8 cellular contexts compared by ENCODE assay signal in the genomic region with DNA sequence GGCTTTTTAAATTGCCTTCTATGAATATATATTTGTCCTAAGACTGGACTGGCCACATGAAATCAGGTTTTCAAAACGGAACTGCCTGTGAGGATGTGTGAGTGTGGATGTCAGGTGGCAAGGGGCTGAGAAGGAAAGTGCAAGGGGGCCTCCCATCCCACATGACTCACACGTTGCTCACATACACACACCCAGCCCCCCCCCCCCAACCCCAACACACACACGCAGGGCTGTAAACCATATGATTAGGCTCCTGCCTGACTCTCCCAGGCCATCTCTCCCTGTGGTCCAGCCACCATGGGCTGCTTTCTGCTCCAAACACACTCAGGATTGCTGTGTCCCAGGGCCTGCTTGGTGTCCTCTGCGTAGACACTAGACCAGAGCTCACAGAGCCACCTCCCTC. TPM values are rescaled to one million over a fixed set of nuclear protein-coding genes. Genes with fewer than 3 reads are reported as not detected.
A peak's percentile ranks its signal among the peaks of the same experiment; 100 is the strongest.
DNase-seq lines count a peak whose midpoint lies in the region; ATAC-seq, FAIRE-seq and TF ChIP-seq lines count a peak whose summit lies in the region.

No MANE protein-coding gene starts in this region.

- TF ChIP-seq EP300 in H1 (IDR thresholded peaks at IDR 0.05; ENCODE audit: borderline replicate concordance in 1 of 2, low read depth in 2 of 2, low read length in 2 of 2) = no peak

- no peaks in the 10 kb centered on the region for H3K9me3 Mint-ChIP-seq in CD4-positive, CD25-positive, alpha-beta regulatory T cell
- H3K9me3 Mint-ChIP-seq in HFFc6 = no peaks in the 10 kb centered on the region

- WGBS in H1 (ENCODE audit: extremely low coverage in 1 of 2, insufficient coverage in 1 of 2, insufficient read length in 1 of 2, insufficient replicate concordance in 2 of 2, low coverage in 1 of 2, low lambda C conversion rate in 2 of 2, missing lambda C conversion rate in 1 of 2), 2 experiments = 74% methylated on average over 4 of the region's 4 CpGs; no CpG with 5 or more reads in 1 of the 2 experiments
- 24 to 27% methylated on average over 4 of the region's 4 CpGs for WGBS in aorta, 2 donors

- H3K4me2 ChIP-seq in H1 (ENCODE audit: insufficient read depth in 1 of 2, low read depth in 2 of 2, low read length in 2 of 2) = no peak overlapping the region

- TF ChIP-seq RAD21 in H1 (IDR thresholded peaks at IDR 0.05 in 1 of 2, conservative IDR thresholded peaks at IDR 0.05 in 1 of 2; ENCODE audit: low read depth in 2 of 2, low read length in 2 of 2) = no peak

- no peaks in the 10 kb centered on the region for H3K9me3 ChIP-seq in CD4-positive, CD25-positive, alpha-beta regulatory T cell (ENCODE audit: control insufficient read depth in 2 of 2, low read length in 2 of 2)
- H3K9me3 ChIP-seq in H1 (ENCODE audit: insufficient read depth in 2 of 2, low read depth in 1 of 2, low read length in 1 of 2) (no peaks in the 10 kb centered on the region), aorta (ENCODE audit: control insufficient read depth, low read length) (no peaks in the 10 kb centered on the region)

- no peak overlapping the region for H2BK15ac ChIP-seq in H1 (ENCODE audit: low read length)

- H3K9ac ChIP-seq in H1 (replicated peaks in 1 of 4; ENCODE audit: extremely low read depth in 1 of 4, low read depth in 3 of 4, low read length in 3 of 4) = no peak overlapping the region

- peak in 1 of 3 donors; percentile 41 for DNase-seq in CD4-positive, CD25-positive, alpha-beta regulatory T cell
- DNase-seq in HFFc6 (peak; percentile 58), SKM-1 (lab: John Stamatoyannopoulos, UW; ENCODE audit: unreplicated experiment) (peak; percentile 43), H1 (ENCODE audit: low read depth in 1 of 2, low spot score in 2 of 2) (no peak), renal cortical epithelial cell (ENCODE audit: low read depth) (peak; percentile 57), aorta (no peak), NCI-H2196 treated with DMSO at 0.1 percent for 48 hours (lab: John Stamatoyannopoulos, UW; ENCODE audit: unreplicated experiment) (no peak), foreskin melanocyte (no peak)

- POLR2A ChIA-PET in H1 (lab: Charles Lee; ENCODE audit: partially characterized antibody) = interaction anchor here (1.0 to 3.2 kb wide), 2 partner anchors 8 kb away, joined by 3 to 22 read pairs; no protein-coding TSS in a partner anchor

- peaks cover 7% of the 10 kb centered on the region for H3K36me3 Mint-ChIP-seq in CD4-positive, CD25-positive, alpha-beta regulatory T cell
- no peaks in the 10 kb centered on the region for H3K36me3 Mint-ChIP-seq in HFFc6 (ENCODE audit: low read depth)

- no peak for TF ChIP-seq POLR2A in H1 (IDR thresholded peaks at IDR 0.05; ENCODE audit: control extremely low read depth in 1 of 2, low read depth in 2 of 2, low read length in 2 of 2)

- H3K79me2 ChIP-seq in H1 (ENCODE audit: control insufficient read depth in 1 of 2, insufficient read depth in 2 of 2, low read length in 2 of 2) = no peaks in the 10 kb centered on the region

- CTCF ChIA-PET in H1 (lab: Charles Lee; ENCODE audit: partially characterized antibody) = no interaction called here

- TF ChIP-seq CTCF in HFFc6 (IDR thresholded peaks at IDR 0.05) (no peak), H1 (IDR thresholded peaks at IDR 0.05; ENCODE audit: control extremely low read depth in 1 of 3, insufficient read depth in 1 of 3, low read depth in 1 of 3, low read length in 3 of 3) (no peak)

- no peak overlapping the region for H2BK20ac ChIP-seq in H1 (ENCODE audit: low read length)

- H3K18ac ChIP-seq in H1 (ENCODE audit: extremely low read depth, low read length) = peak overlapping the region; percentile 73; the same call in 1 of the 2 replicates

- no peaks in the 10 kb centered on the region for H4K20me1 ChIP-seq in H1 (replicated peaks in 1 of 2; ENCODE audit: control insufficient read depth in 1 of 2, insufficient read depth in 2 of 2, low read length in 2 of 2)

- no peak overlapping the region for H3K14ac ChIP-seq in H1 (ENCODE audit: insufficient read length)

- H3K23ac ChIP-seq in H1 (ENCODE audit: insufficient read length) = no peak overlapping the region

- peak; percentile 52 to 53 for ATAC-seq in CD4-positive, CD25-positive, alpha-beta regulatory T cell (ENCODE audit: low read depth in 2 of 2)
- ATAC-seq in aorta (ENCODE audit: low FRiP score) = no peak

- intact Hi-C loops in aorta (cut with DNase I) = no loop called here

- no peak overlapping the region for H3K27ac ChIP-seq in CD4-positive, CD25-positive, alpha-beta regulatory T cell (ENCODE audit: insufficient read depth, low read length, poor library complexity, severe bottlenecking)
- no peak overlapping the region for H3K27ac ChIP-seq in H1 (ENCODE audit: low read depth, low read length)
- H3K27ac ChIP-seq in aorta (ENCODE audit: low read depth in 1 of 2, low read length in 2 of 2) = no peak overlapping the region

- H4K8ac ChIP-seq in H1 (ENCODE audit: extremely low read depth, insufficient read depth, low read length) = peak overlapping the region; percentile 35; the same call in 1 of the 2 replicates

- H3K27me3 ChIP-seq in CD4-positive, CD25-positive, alpha-beta regulatory T cell (ENCODE audit: control insufficient read depth, insufficient read depth, low read length) = no peaks in the 10 kb centered on the region
- H3K27me3 ChIP-seq in H1 (replicated peaks in 1 of 4; ENCODE audit: control insufficient read depth in 3 of 4, extremely low read depth in 1 of 4, insufficient read depth in 3 of 4, low read length in 3 of 4) (no peaks in the 10 kb centered on the region), aorta (ENCODE audit: control insufficient read depth in 1 of 2, insufficient read depth in 2 of 2, low read length in 1 of 2) (no peaks in the 10 kb centered on the region)

- no peaks in the 10 kb centered on the region for H3K4me1 ChIP-seq in CD4-positive, CD25-positive, alpha-beta regulatory T cell (ENCODE audit: control insufficient read depth, insufficient read depth, low read length, poor library complexity, severe bottlenecking)
- H3K4me1 ChIP-seq in H1 (replicated peaks in 1 of 4; ENCODE audit: control insufficient read depth in 3 of 4, insufficient read depth in 4 of 4, low read length in 3 of 4) (peaks cover 1 to 12% (median 10%) of the 10 kb centered on the region in 4 experiments), aorta (ENCODE audit: control insufficient read depth in 1 of 2, insufficient read depth in 2 of 2, low read length in 2 of 2) (no peaks in the 10 kb centered on the region)

- peak overlapping the region in 1 of 3 donors; percentile 57 for H3K27ac Mint-ChIP-seq in CD4-positive, CD25-positive, alpha-beta regulatory T cell
- peak overlapping the region; percentile 90 for H3K27ac Mint-ChIP-seq in HFFc6

- H3K4me3 Mint-ChIP-seq in CD4-positive, CD25-positive, alpha-beta regulatory T cell = peak overlapping the region in 1 of 4 donors; percentile 38
- H3K4me3 Mint-ChIP-seq in HFFc6 = peak overlapping the region; percentile 71

- H2AK5ac ChIP-seq in H1 (ENCODE audit: low read depth, low read length) = no peak overlapping the region

- H2BK5ac ChIP-seq in H1 (ENCODE audit: low read depth, low read length) = no peak overlapping the region

- H3K79me1 ChIP-seq in H1 (ENCODE audit: low read depth, low read length) = no peaks in the 10 kb centered on the region

- no peak for FAIRE-seq in H1 (lab: Jason Lieb, UNC)

- H3K4me1 Mint-ChIP-seq in CD4-positive, CD25-positive, alpha-beta regulatory T cell = peaks cover 0 to 13% (median 8%) of the 10 kb centered on the region in 4 donors
- peaks cover 38% of the 10 kb centered on the region for H3K4me1 Mint-ChIP-seq in HFFc6 (ENCODE audit: low read depth)

- no peak overlapping the region for H4K5ac ChIP-seq in H1 (ENCODE audit: insufficient read length, low read depth, low read length)

- no peaks in the 10 kb centered on the region for H3K27me3 Mint-ChIP-seq in CD4-positive, CD25-positive, alpha-beta regulatory T cell
- H3K27me3 Mint-ChIP-seq in HFFc6 (ENCODE audit: insufficient read depth) = no peaks in the 10 kb centered on the region

- peak overlapping the region; percentile 71; the same call in 1 of the 2 replicates for H2BK12ac ChIP-seq in H1 (ENCODE audit: low read depth, low read length)

- H2AFZ ChIP-seq in H1 (ENCODE audit: low read length) = no peak overlapping the region

- no peak overlapping the region for H2BK120ac ChIP-seq in H1 (replicated peaks; ENCODE audit: low read depth, low read length)

- H3K4ac ChIP-seq in H1 (replicated peaks; ENCODE audit: insufficient read length, low read depth, low read length) = no peak overlapping the region

- H3K36me3 ChIP-seq in CD4-positive, CD25-positive, alpha-beta regulatory T cell (ENCODE audit: control insufficient read depth, insufficient read depth, low read length) = no peaks in the 10 kb centered on the region
- H3K36me3 ChIP-seq in H1 (ENCODE audit: control insufficient read depth in 2 of 4, insufficient read depth in 4 of 4, low read length in 3 of 4) = no peaks in the 10 kb centered on the region
- no peaks in the 10 kb centered on the region for H3K36me3 ChIP-seq in aorta (ENCODE audit: control insufficient read depth in 1 of 2, insufficient read depth in 2 of 2, low read length in 1 of 2)

- no peaks in the 10 kb centered on the region for H3K23me2 ChIP-seq in H1 (ENCODE audit: low read depth, low read length)

- H3K56ac ChIP-seq in H1 (replicated peaks; ENCODE audit: insufficient read length, low read depth, low read length) = no peak overlapping the region

- no peak overlapping the region for H3K4me3 ChIP-seq in CD4-positive, CD25-positive, alpha-beta regulatory T cell (ENCODE audit: low read depth, low read length)
- H3K4me3 ChIP-seq in H1 (ENCODE audit: extremely low read depth in 1 of 4, insufficient read depth in 2 of 4, low read depth in 3 of 4, low read length in 4 of 4) (no peak overlapping the region), aorta (ENCODE audit: low read length in 2 of 2) (no peak overlapping the region)

- no peak overlapping the region for H4K91ac ChIP-seq in H1 (replicated peaks; ENCODE audit: insufficient read length, low read length)

TF ChIP-seq in H1, 55 proteins besides CTCF, POLR2A, EP300 and RAD21 (continues in another document):
- TF ChIP-seq NANOG (IDR thresholded peaks at IDR 0.05; ENCODE audit: insufficient read depth, low read depth, low read length, poor library complexity, severe bottlenecking) = no peak

RNA-seq across cellular contexts. Expression of a gene that starts 22.4 kb away (rescaled TPM):
- 46.1 TPM for total RNA-seq in CD4-positive, CD25-positive, alpha-beta regulatory T cell
- polyA plus RNA-seq in CD4-positive, CD25-positive, alpha-beta regulatory T cell = 100 to 1,000 TPM; 108 to 161 (median 133) TPM
- total RNA-seq in HFFc6 (2021; fragmentation: NEBNext Ultra II Directional; extraction: Animal tissue kit (Norgen Biotek cat#: 25700)) = 100 to 1,000 TPM; 130 to 189 (median 145) TPM
- 46.1 TPM in 2 replicates for total RNA-seq in H1 (2021; fragmentation: NEBNext Ultra II Directional; extraction: Animal tissue kit (Norgen Biotek cat#: 25700))
- polyA plus RNA-seq in H1 (2011; rRNA removed) = 60.1 and 114 TPM in 2 replicates
- polyA plus RNA-seq in H1 (2011; cell fraction: cytosol; rRNA removed) = 69.2 TPM
- polyA plus RNA-seq in H1 (2011; cell fraction: nucleus; rRNA removed) = 7.1 TPM
- polyA plus RNA-seq in H1 (2012, experiment 1 of 2) = 29.1 to 54.8 TPM (median 33.3 TPM) in 4 replicates
- 61.8 TPM for polyA plus RNA-seq in H1 (2012, experiment 2 of 2)
- 46.9 TPM for polyA plus RNA-seq in H1 (2013, experiment 1 of 2)
- polyA plus RNA-seq in H1 (2013, experiment 2 of 2) = 51.6 TPM
- 35.7 and 36.7 TPM in 2 replicates for polyA minus RNA-seq in H1 (2011; rRNA and poly(A)+ RNA removed)
- polyA minus RNA-seq in H1 (2011; cell fraction: cytosol; rRNA and poly(A)+ RNA removed) = 19.8 TPM
- 25.1 TPM for polyA minus RNA-seq in H1 (2011; cell fraction: nucleus; rRNA and poly(A)+ RNA removed)
- total RNA-seq in renal cortical epithelial cell = 157 and 261 TPM in 2 replicates
- 10 to 100 TPM; 75.1 to 77.5 TPM for total RNA-seq in aorta
- 10 to 100 TPM; 69.1 to 70.5 TPM for polyA plus RNA-seq in aorta

Comparison
In these comparisons a context has a peak if more than half of its experiments do, and no peak if none do; other contexts are left out.
1. DNase-seq: peak in HFFc6 (single experiment), SKM-1 (single experiment) and renal cortical epithelial cell (single experiment); none in H1 (0 of 2), aorta (0 of 2), NCI-H2196 treated with DMSO at 0.1 percent for 48 hours (single experiment) and foreskin melanocyte (single experiment).